Comparison of ENCODE assay signal across 1 cellular context in the genomic region with DNA sequence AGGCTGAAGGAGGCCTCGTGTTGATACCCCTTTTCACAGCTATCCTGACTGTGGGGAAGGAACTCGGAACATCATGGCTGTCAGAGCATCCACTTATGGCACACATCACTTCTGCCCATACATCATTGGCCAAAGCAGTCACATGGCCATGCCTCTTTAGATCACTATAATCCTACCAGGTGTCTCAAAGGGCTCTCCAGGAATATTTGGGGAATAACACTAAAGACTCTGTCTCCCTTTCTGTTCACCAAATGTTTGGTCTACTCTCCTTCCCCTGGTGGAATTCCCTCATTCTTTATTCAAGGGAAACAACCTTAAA.
TF ChIP-seq lines count a peak whose summit lies in the region.

No MANE protein-coding gene starts in this region.

TF ChIP-seq in K562, 482 proteins besides CTCF, POLR2A, EP300 and RAD21 (continued from another document):
- peak; percentile 60 for TF ChIP-seq USF1 (CRISPR knock-in tag; IDR thresholded peaks at IDR 0.05)
